10 cellular contexts compared by ENCODE assay signal in the genomic region with DNA sequence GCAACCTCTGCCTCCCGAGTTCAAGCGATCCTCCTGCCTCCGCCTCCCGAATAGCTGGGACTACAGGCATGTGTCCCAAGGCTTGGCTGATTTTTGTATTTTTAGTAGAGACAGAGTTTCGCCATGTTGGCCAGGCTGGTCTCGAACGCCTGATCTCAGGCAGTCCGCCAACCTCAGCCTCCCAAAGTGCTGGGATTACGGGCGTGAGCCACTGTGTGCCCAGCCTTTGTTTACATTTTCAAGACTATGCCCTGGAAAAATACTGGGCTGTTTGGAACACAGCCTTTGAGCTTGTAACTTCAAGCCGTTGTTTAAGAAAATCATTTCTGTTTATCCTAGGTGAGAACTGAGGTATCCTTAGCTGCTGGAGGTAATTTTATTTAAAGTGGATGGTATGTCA. TPM values are rescaled to one million over a fixed set of nuclear protein-coding genes. Genes with fewer than 3 reads are reported as not detected.
A peak's percentile ranks its signal among the peaks of the same experiment; 100 is the strongest.
DNase-seq lines count a peak whose midpoint lies in the region; ATAC-seq and TF ChIP-seq lines count a peak whose summit lies in the region.
"Had no signal": no experiment of that assay in that cellular context is flagged by ENCODE, and none has a peak within 500 bp of the region (broad histone marks: within the 10 kb centered on the region; RNA-seq: fewer than 3 reads in every experiment).

No MANE protein-coding gene starts in this region.

- peaks cover 26 to 74% (median 56%) of the 10 kb centered on the region in 4 donors for H3K4me1 ChIP-seq in transverse colon

- no peak for ATAC-seq in central memory CD8-positive, alpha-beta T cell (replicated peaks; ENCODE audit: extremely low read depth, poor library complexity, severe bottlenecking)

- no peak for TF ChIP-seq EP300 in transverse colon (IDR thresholded peaks at IDR 0.05; ENCODE audit: low read depth)

- no peaks in the 10 kb centered on the region for H3K36me3 ChIP-seq in transverse colon

- H3K4me3 Mint-ChIP-seq in activated naive CD8-positive, alpha-beta T cell = peak overlapping the region; percentile 18
- H3K4me3 Mint-ChIP-seq in activated naive CD8-positive, alpha-beta T cell treated with anti-CD3 and anti-CD28 coated beads for 36 hours = no peak overlapping the region
- peak overlapping the region; percentile 31 for H3K4me3 Mint-ChIP-seq in central memory CD8-positive, alpha-beta T cell

- H3K27me3 ChIP-seq in transverse colon = no peaks in the 10 kb centered on the region

- intact Hi-C loops in transverse colon (cut with DNase I; ENCODE audit: low total_unique reads) = no loop called here

- peak overlapping the region in 3 of 4 donors; percentile 91 to 100 (median 97) for H3K4me3 ChIP-seq in transverse colon

- in situ Hi-C loops in transverse colon (cut with MboI; ENCODE audit: low pct_ligation_motif_present in 1 of 4, low pct_unique_long_range_greater_than_20kb in 1 of 4, low sequenced_read_pairs in 3 of 4) = no loop called here

- DNase-seq in activated naive CD8-positive, alpha-beta T cell treated with anti-CD3 and anti-CD28 coated beads for 36 hours = no peak
- DNase-seq in central memory CD8-positive, alpha-beta T cell (ENCODE audit: low spot score in 2 of 2) = no peak
- DNase-seq in mucosa of gallbladder (ENCODE audit: low spot score) (peak; percentile 52), transverse colon (peak; percentile 74), AG20443 (ENCODE audit: low spot score) (no peak), MV-4-11 (lab: John Stamatoyannopoulos, UW) (no peak)
- DNase-seq in activated CD4-positive, alpha-beta T cell treated with anti-CD3 and anti-CD28 coated beads, Interleukin-2, amount 50 U/mL, for 48 hours = no peak
- DNase-seq: NCI-H2171 treated with DMSO at 0.1 percent for 48 hours had no signal

- H3K4me1 Mint-ChIP-seq in activated naive CD8-positive, alpha-beta T cell (ENCODE audit: low read depth) = peaks cover 62% of the 10 kb centered on the region
- peaks cover 49% of the 10 kb centered on the region for H3K4me1 Mint-ChIP-seq in activated naive CD8-positive, alpha-beta T cell treated with anti-CD3 and anti-CD28 coated beads for 36 hours
- H3K4me1 Mint-ChIP-seq in central memory CD8-positive, alpha-beta T cell = peaks cover 37% of the 10 kb centered on the region

- no peaks in the 10 kb centered on the region for H3K27me3 Mint-ChIP-seq in activated naive CD8-positive, alpha-beta T cell
- H3K27me3 Mint-ChIP-seq in activated naive CD8-positive, alpha-beta T cell treated with anti-CD3 and anti-CD28 coated beads for 36 hours = no peaks in the 10 kb centered on the region
- H3K27me3 Mint-ChIP-seq in central memory CD8-positive, alpha-beta T cell = no peaks in the 10 kb centered on the region

- TF ChIP-seq POLR2A in transverse colon (IDR thresholded peaks at IDR 0.05) = no peak

- H3K27ac Mint-ChIP-seq in activated naive CD8-positive, alpha-beta T cell = peak overlapping the region; percentile 31
- no peak overlapping the region for H3K27ac Mint-ChIP-seq in activated naive CD8-positive, alpha-beta T cell treated with anti-CD3 and anti-CD28 coated beads for 36 hours
- H3K27ac Mint-ChIP-seq in central memory CD8-positive, alpha-beta T cell (ENCODE audit: low read depth) = no peak overlapping the region

- WGBS in transverse colon (ENCODE audit: low coverage in 1 of 2), 2 donors = 20 to 38% methylated on average over 1 to 11 of the region's 11 CpGs

- peak overlapping the region; percentile 96 to 100 (median 98) for H3K27ac ChIP-seq in transverse colon

- no peak for TF ChIP-seq CTCF in transverse colon (IDR thresholded peaks at IDR 0.05)

- no peaks in the 10 kb centered on the region for H3K9me3 Mint-ChIP-seq in activated naive CD8-positive, alpha-beta T cell (ENCODE audit: low read depth)
- no peaks in the 10 kb centered on the region for H3K9me3 Mint-ChIP-seq in activated naive CD8-positive, alpha-beta T cell treated with anti-CD3 and anti-CD28 coated beads for 36 hours
- H3K9me3 Mint-ChIP-seq in central memory CD8-positive, alpha-beta T cell = no peaks in the 10 kb centered on the region
- H3K9me3 Mint-ChIP-seq: T-helper 1 cell treated with Interleukin-12 subunit alpha and Interleukin-12 subunit beta and Interleukin-4 antibody, amounts not matched to agents 30 μg/mL and 1 μg/mL, for 36 hours had no signal

- H3K36me3 Mint-ChIP-seq in activated naive CD8-positive, alpha-beta T cell = peaks cover 3% of the 10 kb centered on the region
- H3K36me3 Mint-ChIP-seq in activated naive CD8-positive, alpha-beta T cell treated with anti-CD3 and anti-CD28 coated beads for 36 hours = peaks cover 31% of the 10 kb centered on the region
- H3K36me3 Mint-ChIP-seq in central memory CD8-positive, alpha-beta T cell (ENCODE audit: insufficient read depth) = peaks cover 16% of the 10 kb centered on the region

- H3K9me3 ChIP-seq in transverse colon = no peaks in the 10 kb centered on the region

RNA-seq across cellular contexts. Expression of gene ZKSCAN1, which starts 1.9 kb away (rescaled TPM):
- 10 to 100 TPM; 38.6 to 41.5 TPM for total RNA-seq in activated naive CD8-positive, alpha-beta T cell treated with anti-CD3 and anti-CD28 coated beads for 36 hours
- total RNA-seq in mucosa of gallbladder (173 TPM), transverse colon (10 to 100 TPM; 63.1 to 97.5 (median 84.5) TPM)

RNA-seq across cellular contexts. Expression of gene ZSCAN21, which starts 32.3 kb away (rescaled TPM):
- total RNA-seq in activated naive CD8-positive, alpha-beta T cell treated with anti-CD3 and anti-CD28 coated beads for 36 hours = 1 to 10 TPM; 9.0 to 9.4 TPM
- total RNA-seq in mucosa of gallbladder (12.7 TPM), transverse colon (10 to 100 TPM in 2 of 4 donors, 1 to 10 TPM in 1, under 1 TPM in 1; 0.75 to 28.7 (median 10.0) TPM)

RNA-seq across cellular contexts. Expression of gene AZGP1, which starts 41.5 kb away (rescaled TPM):
- not detected for total RNA-seq in activated naive CD8-positive, alpha-beta T cell treated with anti-CD3 and anti-CD28 coated beads for 36 hours
- total RNA-seq in mucosa of gallbladder (104 TPM), transverse colon (10 to 100 TPM in 1 of 4 donors, 1 to 10 TPM in 1, not detected in 2; 3.2 to 17.1 TPM)

Comparison
In these comparisons a context has a peak if more than half of its experiments do, and no peak if none do; other contexts are left out.
1. DNase-seq: peak in mucosa of gallbladder (single experiment) and transverse colon (single experiment); none in activated naive CD8-positive, alpha-beta T cell treated with anti-CD3 and anti-CD28 coated beads for 36 hours (single experiment), central memory CD8-positive, alpha-beta T cell (0 of 2), AG20443 (single experiment), activated CD4-positive, alpha-beta T cell treated with anti-CD3 and anti-CD28 coated beads, Interleukin-2, amount 50 U/mL, for 48 hours (0 of 2) and MV-4-11 (single experiment).